Comparison of ENCODE assay signal across 22 cellular contexts in the genomic region with DNA sequence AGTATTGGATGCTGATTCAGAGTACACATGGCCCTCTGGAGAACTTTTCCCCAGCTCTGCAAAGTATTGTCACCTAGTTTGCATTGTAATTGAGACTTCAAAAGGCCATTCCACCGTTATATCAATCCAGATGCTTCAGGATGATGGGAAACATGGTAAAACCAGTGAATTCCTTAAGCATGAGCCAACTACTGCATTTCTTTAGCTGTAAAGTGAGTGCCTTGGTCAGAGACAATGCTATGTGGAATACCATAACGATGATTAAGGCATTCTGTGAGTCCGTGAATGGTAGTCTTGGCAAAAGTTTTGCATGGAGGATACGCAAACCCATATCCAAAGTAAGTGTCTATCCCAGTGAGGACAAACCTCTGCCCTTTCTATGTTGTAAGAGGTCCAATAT.
"Had no signal": no experiment of that assay in that cellular context is flagged by ENCODE, and none has a peak within 500 bp of the region (broad histone marks: within the 10 kb centered on the region; RNA-seq: fewer than 3 reads in every experiment).

No MANE protein-coding gene starts in this region.

- ATAC-seq: naive thymus-derived CD8-positive, alpha-beta T cell; pancreas; right cardiac atrium; sciatic nerve; upper lobe of right lung had no signal

- H3K4me3 ChIP-seq: left ventricle myocardium inferior, pancreas, prostate gland, skin epidermis, suprapubic skin, thoracic aorta, tibial artery, upper lobe of right lung had no signal

- H3K27ac ChIP-seq: left ventricle myocardium inferior, pancreas, prostate gland, skin epidermis, suprapubic skin, thoracic aorta, tibial artery, upper lobe of right lung had no signal

- H3K4me1 ChIP-seq: left ventricle myocardium inferior, pancreas, prostate gland, suprapubic skin, tibial artery, upper lobe of right lung had no signal

- H3K36me3 ChIP-seq: left ventricle myocardium inferior, pancreas, prostate gland, suprapubic skin, thoracic aorta, tibial artery, upper lobe of right lung had no signal

- H3K27me3 ChIP-seq: pancreas, suprapubic skin, tibial artery, upper lobe of right lung had no signal

- DNase-seq: hypothalamus; immature natural killer cell; kidney; left ventricle myocardium inferior; naive thymus-derived CD8-positive, alpha-beta T cell; nucleus accumbens; pancreas; posterior cingulate gyrus; retina; right cardiac atrium; stimulated activated CD4-positive, alpha-beta T cell treated with anti-CD3 and anti-CD28 coated beads, Interleukin-12 subunit alpha, Interleukin-12 subunit beta, amount 100 ng/mL, for 4 hours; stimulated activated CD4-positive, alpha-beta T cell treated with anti-CD3 and anti-CD28 coated beads, Interleukin-15, amount 100 ng/mL, for 24 hours; stimulated activated CD4-positive, alpha-beta T cell treated with anti-CD3 and anti-CD28 coated beads, Interleukin-2, amount 100 ng/mL, for 24 hours; stimulated activated CD4-positive, alpha-beta T cell treated with anti-CD3 and anti-CD28 coated beads, Interleukin-4, amount 100 ng/mL, for 1 hour; stimulated activated naive CD4-positive, alpha-beta T cell; tibial artery; upper lobe of right lung had no signal
